18 cellular contexts compared by ENCODE assay signal in the genomic region with DNA sequence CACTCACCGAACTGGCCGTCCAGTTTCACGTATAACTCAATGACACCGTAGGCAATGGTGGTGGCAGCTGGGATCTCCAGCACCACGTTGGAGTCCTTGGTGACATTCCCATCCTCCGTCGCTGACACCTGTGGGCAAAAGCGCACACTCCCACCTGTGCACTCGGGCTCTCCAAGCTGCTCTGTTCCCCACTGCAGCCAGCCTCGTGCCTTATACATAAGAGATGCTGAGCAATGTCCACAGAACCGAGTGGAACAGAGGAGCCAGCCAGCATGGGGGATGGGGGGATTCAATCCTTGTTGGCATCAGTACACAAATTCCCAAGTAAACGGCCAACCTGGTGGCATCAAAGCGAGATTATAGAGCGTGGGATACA. TPM values are rescaled to one million over a fixed set of nuclear protein-coding genes. Genes with fewer than 3 reads are reported as not detected.
DNase-seq lines count a peak whose midpoint lies in the region; ATAC-seq and TF ChIP-seq lines count a peak whose summit lies in the region.
"Had no signal": no experiment of that assay in that cellular context is flagged by ENCODE, and none has a peak within 500 bp of the region (broad histone marks: within the 10 kb centered on the region; RNA-seq: fewer than 3 reads in every experiment).

No MANE protein-coding gene starts in this region.

- no peaks in the 10 kb centered on the region for H3K9me3 Mint-ChIP-seq in naive B cell

- peaks cover 84% of the 10 kb centered on the region for H3K4me1 ChIP-seq in OCI-LY7 (ENCODE audit: insufficient read depth, low read length, poor library complexity, severe bottlenecking)

- H3K27me3 Mint-ChIP-seq in naive B cell: peaks cover 0 to 44% (median 23%) of the 10 kb centered on the region in 3 donors

- POLR2A ChIA-PET in OCI-LY7 (lab: Charles Lee): interaction anchor here (0.9 to 1.4 kb wide), 2 partner anchors 10 to 105 kb away, joined by 3 read pairs; no protein-coding TSS in a partner anchor
- POLR2A ChIA-PET in HEK293T (lab: Yijun Ruan, JAX): no interaction called here

- no peak for TF ChIP-seq CTCF in OCI-LY7 (conservative IDR thresholded peaks at IDR 0.05; ENCODE audit: low read length)

- peak overlapping the region; percentile 93 for H3K27ac ChIP-seq in OCI-LY7 (ENCODE audit: low read depth, low read length, poor library complexity, severe bottlenecking)
- H3K27ac ChIP-seq: C4-2B, GM23248, PC-9, SK-N-MC had no signal

- peak overlapping the region; percentile 46 for H3K4me3 ChIP-seq in OCI-LY7 (ENCODE audit: low read depth, low read length, poor library complexity, severe bottlenecking)
- H3K4me3 ChIP-seq: GM23248, PC-9, SK-N-MC had no signal

- peak overlapping the region; percentile 80 for H3K4me2 ChIP-seq in OCI-LY7 (ENCODE audit: low read length)
- H3K4me2 ChIP-seq: PC-9 had no signal

- H3K36me3 ChIP-seq in OCI-LY7 (ENCODE audit: insufficient read depth, low read length): no peaks in the 10 kb centered on the region

- no peaks in the 10 kb centered on the region for H3K9me2 ChIP-seq in OCI-LY7 (ENCODE audit: insufficient read depth, low read length)

- peak overlapping the region in 2 of 6 donors; percentile 68 to 98 for H3K27ac Mint-ChIP-seq in naive B cell

- H3K4me3 Mint-ChIP-seq in naive B cell: peak overlapping the region in 7 of 8 donors; percentile 12 to 85 (median 80)

- ATAC-seq in Right ventricle myocardium inferior: no peak
- no peak for ATAC-seq in naive B cell (ENCODE audit: low read depth in 2 of 2)
- no peak for ATAC-seq in HG03354 (IDR thresholded peaks at IDR 0.05; ENCODE audit: poor library complexity, severe bottlenecking, unreplicated experiment)

- no peaks in the 10 kb centered on the region for H3K79me2 ChIP-seq in OCI-LY7 (ENCODE audit: insufficient read depth, low read depth, low read length)

- BruUV-seq in OCI-LY7 (replicated peaks; lab: Mats Ljungman, UMichigan): no TSS peak

- DNase-seq in cardiac septum (ENCODE audit: low spot score) (peak; percentile 46), Right ventricle myocardium inferior (ENCODE audit: missing footprints) (no peak), OCI-LY7 (ENCODE audit: low spot score) (no peak), naive B cell (no peak), NOMO-1 treated with dmso at 0.1 percent for 144 hours (lab: John Stamatoyannopoulos, UW; ENCODE audit: unreplicated experiment) (no peak), HEK293T (ENCODE audit: extremely low spot score) (no peak), kidney glomerular epithelial cell (lab: John Stamatoyannopoulos, UW) (no peak)
- DNase-seq: DMS 273 treated with DMSO at 0.1 percent for 48 hours, GDM1, GM23248, KBM-7, NCI-H1436 treated with DMSO at 0.1 percent for 48 hours, NCI-H2029 treated with DMSO at 0.1 percent for 48 hours, NCI-H748 treated with DMSO at 0.1 percent for 48 hours, PC-9 had no signal

- H3K4me1 Mint-ChIP-seq in naive B cell: peaks cover 64 to 82% (median 71%) of the 10 kb centered on the region in 3 donors

- no peak overlapping the region for H2AFZ ChIP-seq in OCI-LY7 (ENCODE audit: low read length)
- H2AFZ ChIP-seq: GM23248, PC-9 had no signal

- intact Hi-C loops in cardiac septum (cut with DNase I): no loop called here
- intact Hi-C loops in Right ventricle myocardium inferior (cut with DNase I): no loop called here
- intact Hi-C loops in OCI-LY7 (cut with micrococcal nuclease; ENCODE audit: unreplicated experiment): loop anchor here (5.0 kb wide), 7 partner anchors 75 to 1120 kb away; partner anchors contain the start of genes CCDC126 and OSBPL3

- H3K36me3 Mint-ChIP-seq in naive B cell: peaks cover 0 to 12% of the 10 kb centered on the region in 2 donors

- H3K9me3 ChIP-seq in OCI-LY7 (ENCODE audit: low read length): peaks cover 5% of the 10 kb centered on the region; the same call in 1 of the 2 replicates

- no peaks in the 10 kb centered on the region for H4K20me1 ChIP-seq in OCI-LY7 (ENCODE audit: insufficient read depth, low read length)

- CTCF ChIA-PET in OCI-LY7 (lab: Charles Lee; ENCODE audit: unreplicated experiment): no interaction called here
- CTCF ChIA-PET in HEK293T (lab: Yijun Ruan, JAX): no interaction called here

TF ChIP-seq in HEK293T, 16 proteins besides CTCF, POLR2A, EP300 and RAD21:
- TF ChIP-seq ARNT (IDR thresholded peaks at IDR 0.05): no peak
- no peak for TF ChIP-seq FOXK2 (IDR thresholded peaks at IDR 0.05)
- no peak for TF ChIP-seq HDGF (IDR thresholded peaks at IDR 0.05; ENCODE audit: borderline replicate concordance)
- TF ChIP-seq FOXM1 (IDR thresholded peaks at IDR 0.05; ENCODE audit: borderline replicate concordance): no peak
- no peak for TF ChIP-seq NFRKB (IDR thresholded peaks at IDR 0.05)
- no peak for TF ChIP-seq ELF4 (IDR thresholded peaks at IDR 0.05)
- TF ChIP-seq CTBP1 (IDR thresholded peaks at IDR 0.05; ENCODE audit: borderline replicate concordance): no peak
- no peak for TF ChIP-seq SP1 (IDR thresholded peaks at IDR 0.05)
- no peak for TF ChIP-seq ZNF384 (IDR thresholded peaks at IDR 0.05)
- TF ChIP-seq FOXA1 (IDR thresholded peaks at IDR 0.05): no peak
- TF ChIP-seq PKNOX1 (IDR thresholded peaks at IDR 0.05): no peak
- no peak for TF ChIP-seq L3MBTL2 (conservative IDR thresholded peaks at IDR 0.05)
- no peak for TF ChIP-seq TARDBP (IDR thresholded peaks at IDR 0.05)
- TF ChIP-seq BHLHE40 (IDR thresholded peaks at IDR 0.05; ENCODE audit: borderline replicate concordance): no peak
- TF ChIP-seq SUZ12 (IDR thresholded peaks at IDR 0.05): no peak
- no peak for TF ChIP-seq LEF1 (IDR thresholded peaks at IDR 0.05; ENCODE audit: borderline replicate concordance)

RNA-seq across cellular contexts. Expression of gene GSDME, which starts 40.0 kb away (rescaled TPM):
- total RNA-seq in cardiac septum (7.5 TPM), Right ventricle myocardium inferior (4.1 TPM), OCI-LY7 (2022) (33.0 and 47.0 TPM in 2 replicates)
- 41.7 and 49.9 TPM in 2 replicates for total RNA-seq in OCI-LY7 (2014; rRNA removed; shearing (Covaris generic))
- polyA plus RNA-seq in naive B cell (ENCODE audit: low read depth in 6 of 6): 10 to 100 TPM in 4 of 6 donors, 1 to 10 TPM in 1, not detected in 1; 8.0 to 22.3 (median 12.9) TPM
